In genomic region chr18:3060667-3061580, GRCh38 we compare ENCODE assay signal across 7 cellular contexts. TPM values are rescaled to one million over a fixed set of nuclear protein-coding genes. Genes with fewer than 3 reads are reported as not detected.
DNase-seq lines count a peak whose midpoint lies in the region; ATAC-seq and TF ChIP-seq lines count a peak whose summit lies in the region.

No MANE protein-coding gene starts in this region.

- WGBS in liver: 61% methylated on average over 15 of the region's 15 CpGs

- H3K27me3 ChIP-seq in liver (ENCODE audit: control insufficient read depth in 4 of 4, insufficient read depth in 4 of 4, low read length in 3 of 4): no peaks in the 10 kb centered on the region
- H3K27me3 ChIP-seq in subcutaneous abdominal adipose tissue (ENCODE audit: control insufficient read depth in 5 of 5, insufficient read depth in 4 of 5, low read length in 5 of 5): no peaks in the 10 kb centered on the region

- H3K27ac ChIP-seq in liver (ENCODE audit: low read depth in 1 of 2, low read length in 2 of 2) (peak overlapping the region; percentile 31 to 71), subcutaneous abdominal adipose tissue (ENCODE audit: low read depth, low read length) (peak overlapping the region; percentile 73)

- ATAC-seq in HG03342 (IDR thresholded peaks at IDR 0.05; ENCODE audit: unreplicated experiment) (peak; percentile 50), GM19455 (IDR thresholded peaks at IDR 0.05; ENCODE audit: unreplicated experiment) (no peak)
- peak; percentile 41 for ATAC-seq in activated CD8-positive, alpha-beta T cell treated with anti-CD3 and anti-CD28 coated beads, Interleukin-2, amount 10 ng/mL, durations not matched to agents 7 days and 5 days

- peak overlapping the region; percentile 95 for H3K27ac Mint-ChIP-seq in activated CD8-positive, alpha-beta T cell treated with anti-CD3 and anti-CD28 coated beads, Interleukin-2, amount 10 ng/mL, durations not matched to agents 7 days and 5 days

- CTCF ChIA-PET in activated CD8-positive, alpha-beta T cell treated with anti-CD3 and anti-CD28 coated beads, Interleukin-2, amount 10 ng/mL, durations not matched to agents 7 days and 5 days (lab: Charles Lee): interaction anchor here (0.5 to 9.7 kb wide), 21 partner anchors 13 to 472 kb away, joined by 3 to 311 read pairs (median 22); partner anchors contain the start of gene MYL12A

- H3K27me3 Mint-ChIP-seq in activated CD8-positive, alpha-beta T cell treated with anti-CD3 and anti-CD28 coated beads, Interleukin-2, amount 10 ng/mL, durations not matched to agents 7 days and 5 days (ENCODE audit: low read depth): no peaks in the 10 kb centered on the region

- POLR2A ChIA-PET in activated CD8-positive, alpha-beta T cell treated with anti-CD3 and anti-CD28 coated beads, Interleukin-2, amount 10 ng/mL, durations not matched to agents 7 days and 5 days (lab: Charles Lee): interaction anchor here (0.7 to 5.2 kb wide), 20 partner anchors 17 to 533 kb away, joined by 3 to 49 read pairs (median 4); partner anchors contain the start of genes LPIN2, MYL12A and MYL12B

- H3K9ac ChIP-seq in liver (ENCODE audit: low read depth in 1 of 2, low read length in 2 of 2) (no peak overlapping the region), subcutaneous abdominal adipose tissue (ENCODE audit: low read length in 5 of 5) (no peak overlapping the region)

- no peak for TF ChIP-seq CTCF in liver (IDR thresholded peaks at IDR 0.05; ENCODE audit: low read depth, low read length, missing input control)

- peaks cover 64% of the 10 kb centered on the region for H3K4me1 Mint-ChIP-seq in activated CD8-positive, alpha-beta T cell treated with anti-CD3 and anti-CD28 coated beads, Interleukin-2, amount 10 ng/mL, durations not matched to agents 7 days and 5 days (ENCODE audit: low read depth)

- peak; percentile 69 for DNase-seq in activated CD8-positive, alpha-beta T cell treated with anti-CD3 and anti-CD28 coated beads, Interleukin-2, amount 10 ng/mL, durations not matched to agents 7 days and 5 days
- DNase-seq in DMS79 treated with DMSO at 0.1 percent for 48 hours (lab: John Stamatoyannopoulos, UW) (no peak), SIG-M5 (lab: John Stamatoyannopoulos, UW) (no peak)

- no peaks in the 10 kb centered on the region for H3K36me3 Mint-ChIP-seq in activated CD8-positive, alpha-beta T cell treated with anti-CD3 and anti-CD28 coated beads, Interleukin-2, amount 10 ng/mL, durations not matched to agents 7 days and 5 days (ENCODE audit: low read depth)

- H3K4me1 ChIP-seq in liver (ENCODE audit: control insufficient read depth in 4 of 4, insufficient read depth in 4 of 4, low read length in 3 of 4): peaks cover 4 to 10% (median 9%) of the 10 kb centered on the region in 4 donors
- peaks cover 2 to 39% (median 18%) of the 10 kb centered on the region in 5 donors for H3K4me1 ChIP-seq in subcutaneous abdominal adipose tissue (ENCODE audit: control insufficient read depth in 5 of 5, insufficient read depth in 5 of 5, low read length in 5 of 5)

- no peaks in the 10 kb centered on the region for H3K9me3 Mint-ChIP-seq in activated CD8-positive, alpha-beta T cell treated with anti-CD3 and anti-CD28 coated beads, Interleukin-2, amount 10 ng/mL, durations not matched to agents 7 days and 5 days (ENCODE audit: insufficient read depth)

- H3K9me3 ChIP-seq in liver (ENCODE audit: control insufficient read depth in 4 of 4, low read length in 3 of 4) (no peaks in the 10 kb centered on the region), subcutaneous abdominal adipose tissue (ENCODE audit: control insufficient read depth in 5 of 5, low read length in 5 of 5) (no peaks in the 10 kb centered on the region)

- peak in 1 of 2 donors; percentile 68 for TF ChIP-seq RAD21 in liver (IDR thresholded peaks at IDR 0.05)

- H3K4me3 ChIP-seq in liver (ENCODE audit: low read depth in 1 of 3, low read length in 3 of 3) (no peak overlapping the region), subcutaneous abdominal adipose tissue (ENCODE audit: low read depth in 1 of 5, low read length in 5 of 5) (no peak overlapping the region)

- H3K36me3 ChIP-seq in liver (ENCODE audit: control insufficient read depth in 4 of 4, insufficient read depth in 3 of 4, low read depth in 1 of 4, low read length in 3 of 4) (no peaks in the 10 kb centered on the region), subcutaneous abdominal adipose tissue (ENCODE audit: control insufficient read depth in 5 of 5, insufficient read depth in 5 of 5, low read length in 5 of 5) (peaks cover 0 to 1% (median 0%) of the 10 kb centered on the region in 5 donors)

- H3K4me3 Mint-ChIP-seq in activated CD8-positive, alpha-beta T cell treated with anti-CD3 and anti-CD28 coated beads, Interleukin-2, amount 10 ng/mL, durations not matched to agents 7 days and 5 days: peak overlapping the region; percentile 64

TF ChIP-seq in liver, 16 proteins besides CTCF, POLR2A, EP300 and RAD21:
- TF ChIP-seq EGR1 (IDR thresholded peaks at IDR 0.05; ENCODE audit: low read depth in 2 of 2): peak; percentile 72 to 79
- TF ChIP-seq JUND (IDR thresholded peaks at IDR 0.05): peak in 1 of 2 donors; percentile 20
- peak; percentile 82 for TF ChIP-seq ATF3 (IDR thresholded peaks at IDR 0.05)
- TF ChIP-seq HNF4G (IDR thresholded peaks at IDR 0.05): peak; percentile 25
- peak; percentile 77 to 82 for TF ChIP-seq GABPA (IDR thresholded peaks at IDR 0.05 in 1 of 2, conservative IDR thresholded peaks at IDR 0.05 in 1 of 2)
- TF ChIP-seq SP1 (IDR thresholded peaks at IDR 0.05): peak; percentile 99
- TF ChIP-seq FOXA2 (IDR thresholded peaks at IDR 0.05): no peak
- TF ChIP-seq RXRA (IDR thresholded peaks at IDR 0.05): peak; percentile 81 to 97
- TF ChIP-seq MAX (IDR thresholded peaks at IDR 0.05): peak; percentile 74
- no peak for TF ChIP-seq REST (IDR thresholded peaks at IDR 0.05)
- TF ChIP-seq YY1 (IDR thresholded peaks at IDR 0.05): no peak
- peak; percentile 59 to 80 for TF ChIP-seq HNF4A (conservative IDR thresholded peaks at IDR 0.05)
- TF ChIP-seq TAF1 (conservative IDR thresholded peaks at IDR 0.05): no peak
- TF ChIP-seq NR2F2 (IDR thresholded peaks at IDR 0.05): peak; percentile 97

RNA-seq across cellular contexts. Expression of gene LPIN2, which starts 48.0 kb away (rescaled TPM):
- 10 to 100 TPM; 77.5 TPM for total RNA-seq in activated CD8-positive, alpha-beta T cell treated with anti-CD3 and anti-CD28 coated beads, Interleukin-2, amount 10 ng/mL, durations not matched to agents 7 days and 5 days
- 100 to 1,000 TPM; 142 to 284 TPM for total RNA-seq in liver
- 10 to 100 TPM; 58.6 to 63.3 TPM for polyA plus RNA-seq in liver
